20 cellular contexts compared by ENCODE assay signal in the genomic region with DNA sequence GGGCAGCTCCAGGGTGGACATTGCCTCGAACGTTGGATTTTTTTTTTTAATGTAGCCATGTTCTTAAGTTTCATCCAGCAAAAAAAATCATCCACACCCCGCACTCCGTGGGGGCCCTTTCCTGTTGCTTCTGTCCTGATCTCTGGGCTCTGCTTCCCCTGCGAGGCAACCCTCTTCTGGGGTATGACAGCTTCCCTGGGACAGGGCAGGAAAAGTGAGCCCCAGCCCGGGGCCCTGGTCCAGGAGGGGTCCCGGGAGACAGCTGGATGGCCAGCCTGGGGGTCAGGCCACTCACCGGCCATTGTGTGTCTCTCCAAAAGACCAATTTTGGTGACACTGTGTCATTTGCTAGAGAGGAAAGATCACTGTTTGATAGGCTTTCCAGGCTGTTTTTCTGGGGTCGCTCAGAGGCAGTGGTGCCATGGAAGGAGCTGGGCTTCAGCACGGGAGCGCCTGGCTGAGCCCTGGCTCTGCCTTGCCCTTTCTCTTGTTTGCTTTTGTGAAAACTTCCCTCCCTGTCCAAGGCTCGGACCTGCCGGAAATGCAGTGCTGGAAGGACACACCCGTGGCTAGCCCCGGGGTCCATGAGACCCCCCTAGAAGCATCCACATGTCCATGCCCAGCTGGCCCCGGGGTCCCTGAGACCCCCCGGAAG. TPM values are rescaled to one million over a fixed set of nuclear protein-coding genes. Genes with fewer than 3 reads are reported as not detected.
DNase-seq lines count a peak whose midpoint lies in the region; ATAC-seq and TF ChIP-seq lines count a peak whose summit lies in the region.
"Had no signal": no experiment of that assay in that cellular context is flagged by ENCODE, and none has a peak within 500 bp of the region (broad histone marks: within the 10 kb centered on the region; RNA-seq: fewer than 3 reads in every experiment).

No MANE protein-coding gene starts in this region.

- H3K27me3 ChIP-seq in IMR-90 (ENCODE audit: control insufficient read depth, insufficient read depth, low read length) = no peaks in the 10 kb centered on the region
- H3K27me3 ChIP-seq in lower lobe of right lung (ENCODE audit: low read depth) = no peaks in the 10 kb centered on the region
- no peaks in the 10 kb centered on the region for H3K27me3 ChIP-seq in spleen (replicated peaks in 1 of 7)
- H3K27me3 ChIP-seq: BE2C had no signal

- no peak overlapping the region for H3K27ac ChIP-seq in IMR-90 (ENCODE audit: insufficient read depth, low read length)
- no peak overlapping the region for H3K27ac ChIP-seq in lower lobe of right lung
- no peak overlapping the region for H3K27ac ChIP-seq in spleen
- H3K27ac ChIP-seq: GM23248 had no signal

- H3K9me3 ChIP-seq in IMR-90 (ENCODE audit: control insufficient read depth, insufficient read depth, low read length) = no peaks in the 10 kb centered on the region
- H3K9me3 ChIP-seq in lower lobe of right lung = no peaks in the 10 kb centered on the region
- peaks cover 0 to 5% (median 0%) of the 10 kb centered on the region in 8 donors for H3K9me3 ChIP-seq in spleen
- H3K9me3 ChIP-seq: BE2C had no signal

- 94% methylated on average over 9 of the region's 17 CpGs; no CpG with 5 or more reads in 1 of the 2 experiments for WGBS in IMR-90 (ENCODE audit: extremely low coverage in 2 of 2, insufficient read length in 1 of 2), 2 experiments
- WGBS in spleen, 5 donors = 89 to 96% (median 93%) methylated on average over 14 to 17 of the region's 17 CpGs

- H3K56ac ChIP-seq in IMR-90 (ENCODE audit: extremely low read depth, insufficient read depth, low read length) = no peak overlapping the region

- H3K9ac ChIP-seq in IMR-90 (ENCODE audit: low read depth, low read length) = no peak overlapping the region
- H3K9ac ChIP-seq: GM23248 had no signal

- POLR2A ChIA-PET in activated naive CD8-positive, alpha-beta T cell treated with anti-CD3 and anti-CD28 coated beads, Interleukin-2, amount 10 ng/mL, durations not matched to agents 7 days and 5 days (lab: Charles Lee) = no interaction called here
- POLR2A ChIA-PET in IMR-90 (lab: Charles Lee; ENCODE audit: unreplicated experiment) = no interaction called here

- dilution Hi-C loops in IMR-90 (cut with HindIII; ENCODE audit: low sequenced_read_pairs, unreplicated experiment) = no loop called here

- H2AK5ac ChIP-seq in IMR-90 (ENCODE audit: low read depth, low read length) = no peak overlapping the region

- H3K9me1 ChIP-seq in IMR-90 (ENCODE audit: insufficient read depth, low read length) = 0 out of 2 replicates have a peak, but pooled peaks cover under 1% of the 10 kb centered on the region

- no peak overlapping the region for H2BK20ac ChIP-seq in IMR-90 (ENCODE audit: low read depth, low read length)

- peak; percentile 19 for DNase-seq in activated naive CD8-positive, alpha-beta T cell treated with anti-CD3 and anti-CD28 coated beads, Interleukin-2, amount 10 ng/mL, durations not matched to agents 7 days and 5 days
- no peak for DNase-seq in activated naive CD8-positive, alpha-beta T cell treated with anti-CD3 and anti-CD28 coated beads, Interleukin-2, amount 50 U/mL, for 24 hours
- DNase-seq in IMR-90 (no peak), lower lobe of right lung (peak; percentile 30), spleen (peak; percentile 61), GM10266 (ENCODE audit: extremely low spot score) (no peak), iPS-NIHi7 (ENCODE audit: extremely low spot score) (no peak), AG20443 (ENCODE audit: low spot score) (no peak)
- DNase-seq: DMS79, GM23248, HFFc6, Karpas-422, NCI-H446, NCI-H526, PC-3, SHP77 treated with DMSO at 0.1 percent for 48 hours had no signal

- no peaks in the 10 kb centered on the region for H3K4me1 ChIP-seq in IMR-90 (ENCODE audit: control insufficient read depth, insufficient read depth, low read length)
- no peaks in the 10 kb centered on the region for H3K4me1 ChIP-seq in lower lobe of right lung
- peaks cover 0 to 14% (median 2%) of the 10 kb centered on the region in 6 donors for H3K4me1 ChIP-seq in spleen
- H3K4me1 ChIP-seq: BE2C had no signal

- peak overlapping the region; percentile 42 for H2AK9ac ChIP-seq in IMR-90 (replicated peaks; ENCODE audit: low read depth, low read length, poor library complexity)

- no peak overlapping the region for H3K27ac Mint-ChIP-seq in activated naive CD8-positive, alpha-beta T cell treated with anti-CD3 and anti-CD28 coated beads, Interleukin-2, amount 10 ng/mL, durations not matched to agents 7 days and 5 days
- H3K27ac Mint-ChIP-seq in activated naive CD8-positive, alpha-beta T cell treated with anti-CD3 and anti-CD28 coated beads, Interleukin-2, amount 50 U/mL, for 24 hours = no peak overlapping the region
- H3K27ac Mint-ChIP-seq: CD4-positive, CD25-positive, alpha-beta regulatory T cell; HFFc6 had no signal

- no peak for TF ChIP-seq POLR2A in IMR-90 (IDR thresholded peaks at IDR 0.05; ENCODE audit: low read depth, low read length)
- TF ChIP-seq POLR2A in spleen (IDR thresholded peaks at IDR 0.05) = no peak

- intact Hi-C loops in IMR-90 (cut with micrococcal nuclease) (no loop called here), lower lobe of right lung (cut with DNase I) (no loop called here), spleen (cut with DNase I; ENCODE audit: low total_unique reads) (no loop called here)

- H2BK5ac ChIP-seq in IMR-90 (ENCODE audit: low read depth, low read length, poor library complexity, severe bottlenecking) = no peak overlapping the region

- TF ChIP-seq RAD21 in IMR-90 (IDR thresholded peaks at IDR 0.05; ENCODE audit: low read length) = no peak

- no peaks in the 10 kb centered on the region for H4K20me1 ChIP-seq in IMR-90 (ENCODE audit: insufficient read depth, low read length)

- BruUV-seq in IMR-90 (replicated peaks; lab: Mats Ljungman, UMichigan) = no TSS peak

- peaks cover 17% of the 10 kb centered on the region for H3K36me3 Mint-ChIP-seq in activated naive CD8-positive, alpha-beta T cell treated with anti-CD3 and anti-CD28 coated beads, Interleukin-2, amount 10 ng/mL, durations not matched to agents 7 days and 5 days
- peaks cover 19% of the 10 kb centered on the region for H3K36me3 Mint-ChIP-seq in activated naive CD8-positive, alpha-beta T cell treated with anti-CD3 and anti-CD28 coated beads, Interleukin-2, amount 50 U/mL, for 24 hours (ENCODE audit: low read depth)

- no peak for ATAC-seq in activated naive CD8-positive, alpha-beta T cell treated with anti-CD3 and anti-CD28 coated beads, Interleukin-2, amount 10 ng/mL, durations not matched to agents 7 days and 5 days (ENCODE audit: low read depth)
- ATAC-seq in activated naive CD8-positive, alpha-beta T cell treated with anti-CD3 and anti-CD28 coated beads, Interleukin-2, amount 50 U/mL, for 24 hours = no peak
- ATAC-seq in IMR-90 (ENCODE audit: low read depth) = no peak
- ATAC-seq in lower lobe of right lung = no peak
- ATAC-seq: GM12878, PC-3 had no signal

- H3K9me3 Mint-ChIP-seq in activated naive CD8-positive, alpha-beta T cell treated with anti-CD3 and anti-CD28 coated beads, Interleukin-2, amount 10 ng/mL, durations not matched to agents 7 days and 5 days = no peaks in the 10 kb centered on the region
- no peaks in the 10 kb centered on the region for H3K9me3 Mint-ChIP-seq in activated naive CD8-positive, alpha-beta T cell treated with anti-CD3 and anti-CD28 coated beads, Interleukin-2, amount 50 U/mL, for 24 hours
- H3K9me3 Mint-ChIP-seq: CD4-positive, CD25-positive, alpha-beta regulatory T cell; H9; HFFc6 had no signal

- no peaks in the 10 kb centered on the region for H3K27me3 Mint-ChIP-seq in activated naive CD8-positive, alpha-beta T cell treated with anti-CD3 and anti-CD28 coated beads, Interleukin-2, amount 10 ng/mL, durations not matched to agents 7 days and 5 days
- H3K27me3 Mint-ChIP-seq in activated naive CD8-positive, alpha-beta T cell treated with anti-CD3 and anti-CD28 coated beads, Interleukin-2, amount 50 U/mL, for 24 hours = no peaks in the 10 kb centered on the region
- H3K27me3 Mint-ChIP-seq: CD4-positive, CD25-positive, alpha-beta regulatory T cell had no signal

- no peak overlapping the region for H4K91ac ChIP-seq in IMR-90 (ENCODE audit: insufficient read depth, low read depth, low read length)

- no peak overlapping the region for H3K4ac ChIP-seq in IMR-90 (ENCODE audit: low read depth, low read length)

- H3K14ac ChIP-seq in IMR-90 (replicated peaks; ENCODE audit: low read depth, low read length) = no peak overlapping the region

- CTCF ChIA-PET in IMR-90 (lab: Yijun Ruan, JAX) = no interaction called here

- no peak overlapping the region for H3K4me2 ChIP-seq in IMR-90 (ENCODE audit: low read depth, low read length)

- H3K4me3 Mint-ChIP-seq in activated naive CD8-positive, alpha-beta T cell treated with anti-CD3 and anti-CD28 coated beads, Interleukin-2, amount 10 ng/mL, durations not matched to agents 7 days and 5 days = no peak overlapping the region
- no peak overlapping the region for H3K4me3 Mint-ChIP-seq in activated naive CD8-positive, alpha-beta T cell treated with anti-CD3 and anti-CD28 coated beads, Interleukin-2, amount 50 U/mL, for 24 hours
- H3K4me3 Mint-ChIP-seq: H9, HFFc6 had no signal

- no peak overlapping the region for H2BK120ac ChIP-seq in IMR-90 (ENCODE audit: low read depth, low read length)

- H3K4me1 Mint-ChIP-seq in activated naive CD8-positive, alpha-beta T cell treated with anti-CD3 and anti-CD28 coated beads, Interleukin-2, amount 10 ng/mL, durations not matched to agents 7 days and 5 days = peaks cover 2% of the 10 kb centered on the region
- H3K4me1 Mint-ChIP-seq in activated naive CD8-positive, alpha-beta T cell treated with anti-CD3 and anti-CD28 coated beads, Interleukin-2, amount 50 U/mL, for 24 hours = no peaks in the 10 kb centered on the region

- no peak overlapping the region for H2AFZ ChIP-seq in IMR-90 (replicated peaks; ENCODE audit: low read length, poor library complexity)
- H2AFZ ChIP-seq: GM23248 had no signal

- no peak overlapping the region for H2BK15ac ChIP-seq in IMR-90 (ENCODE audit: low read depth, low read length)

- no peak overlapping the region for H4K8ac ChIP-seq in IMR-90 (ENCODE audit: low read depth in 2 of 2, low read length in 2 of 2)

- TF ChIP-seq CTCF in IMR-90 (conservative IDR thresholded peaks at IDR 0.05; ENCODE audit: low read depth, low read length) = no peak
- no peak for TF ChIP-seq CTCF in lower lobe of right lung (IDR thresholded peaks at IDR 0.05)
- no peak for TF ChIP-seq CTCF in spleen (IDR thresholded peaks at IDR 0.05 in 8 of 11, conservative IDR thresholded peaks at IDR 0.05 in 3 of 11)
- TF ChIP-seq CTCF in GM10266 (IDR thresholded peaks at IDR 0.05; ENCODE audit: control insufficient read depth, insufficient read depth, low read depth, missing control alignments) = no peak

- H3K36me3 ChIP-seq in IMR-90 (ENCODE audit: control insufficient read depth, insufficient read depth, low read length) (peaks cover 34% of the 10 kb centered on the region), lower lobe of right lung (peaks cover 55% of the 10 kb centered on the region), spleen (peaks cover 0 to 93% (median 42%) of the 10 kb centered on the region in 6 donors)

- H4K5ac ChIP-seq in IMR-90 (ENCODE audit: low read depth, low read length) = no peak overlapping the region

- no peak overlapping the region for H3K18ac ChIP-seq in IMR-90 (ENCODE audit: low read depth, low read length)

- in situ Hi-C loops in IMR-90 (cut with MboI; ENCODE audit: low sequenced_read_pairs) = no loop called here

- no peak overlapping the region for H3K23ac ChIP-seq in IMR-90 (ENCODE audit: low read depth, low read length)

- H3K79me1 ChIP-seq in IMR-90 (ENCODE audit: low read depth in 1 of 2, low read length in 2 of 2) = no peaks in the 10 kb centered on the region

- H3K4me3 ChIP-seq in IMR-90 (ENCODE audit: insufficient read depth, low read depth, low read length) (no peak overlapping the region), lower lobe of right lung (no peak overlapping the region), spleen (no peak overlapping the region)
- H3K4me3 ChIP-seq: GM12878, GM23248 had no signal

RNA-seq across cellular contexts. Expression of gene CHMP6, which starts 41.0 kb away (rescaled TPM):
- 10 to 100 TPM; 32.5 to 33.0 TPM for total RNA-seq in activated naive CD8-positive, alpha-beta T cell treated with anti-CD3 and anti-CD28 coated beads, Interleukin-2, amount 10 ng/mL, durations not matched to agents 7 days and 5 days
- 5.0 and 7.2 TPM in 2 replicates for total RNA-seq in IMR-90 (2012; rRNA removed)
- polyA plus RNA-seq in IMR-90 (2012; rRNA removed) = 40.3 and 44.2 TPM in 2 replicates
- 36.0 and 41.8 TPM in 2 replicates for polyA plus RNA-seq in IMR-90 (2012; cell fraction: cytosol; rRNA removed)
- polyA plus RNA-seq in IMR-90 (2012; cell fraction: nucleus; rRNA removed; ENCODE audit: low replicate concordance) = 18.8 and 27.5 TPM in 2 replicates
- 28.8 TPM for total RNA-seq in lower lobe of right lung
- 10 to 100 TPM; 23.0 to 35.7 (median 31.5) TPM for total RNA-seq in spleen
- polyA plus RNA-seq in spleen = 10 to 100 TPM; 24.0 to 41.1 (median 25.4) TPM

Comparison
In these comparisons a context has a peak if more than half of its experiments do, and no peak if none do; other contexts are left out.
1. DNase-seq: peak in activated naive CD8-positive, alpha-beta T cell treated with anti-CD3 and anti-CD28 coated beads, Interleukin-2, amount 10 ng/mL, durations not matched to agents 7 days and 5 days (single experiment), lower lobe of right lung (single experiment) and spleen (single experiment); none in activated naive CD8-positive, alpha-beta T cell treated with anti-CD3 and anti-CD28 coated beads, Interleukin-2, amount 50 U/mL, for 24 hours (single experiment), IMR-90 (single experiment), GM10266 (single experiment), iPS-NIHi7 (single experiment) and AG20443 (single experiment).